Comparison of ENCODE assay signal across 8 cellular contexts in the genomic region with DNA sequence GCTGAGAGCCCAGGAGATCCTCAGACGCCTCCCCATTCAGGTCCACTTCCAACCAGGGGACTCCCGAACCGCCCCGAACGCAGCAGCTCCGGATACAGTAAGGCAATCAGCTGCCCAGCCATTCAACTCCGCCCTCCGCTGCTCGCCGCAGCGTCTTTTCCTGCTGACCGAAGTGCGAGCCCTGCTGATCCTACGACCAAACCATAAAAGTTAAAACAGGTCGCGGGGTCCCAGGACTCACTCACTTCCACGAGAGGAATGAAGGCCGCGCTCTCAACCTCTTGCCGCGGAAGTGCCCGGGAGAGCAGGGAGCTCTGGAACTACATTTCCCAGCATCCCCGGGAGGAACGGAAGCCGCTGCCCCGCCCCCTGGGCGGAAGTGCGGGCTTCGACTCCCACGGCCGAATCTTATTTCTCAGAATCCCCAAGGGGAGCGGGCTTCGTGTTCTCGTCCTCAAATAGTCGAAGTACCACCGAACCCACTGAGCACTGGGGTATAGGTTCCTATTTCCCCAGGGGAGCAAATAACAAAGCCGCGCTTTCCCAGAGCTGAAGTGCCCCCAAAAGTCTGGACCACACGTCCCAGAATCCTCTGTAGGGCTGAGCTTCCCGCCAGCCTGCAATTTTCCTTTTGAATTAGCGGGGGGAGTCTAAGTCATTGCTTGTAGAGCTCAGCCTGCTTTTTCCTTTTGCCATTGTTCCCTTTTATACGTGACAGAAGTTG. TPM values are rescaled to one million over a fixed set of nuclear protein-coding genes. Genes with fewer than 3 reads are reported as not detected.
A peak's percentile ranks its signal among the peaks of the same experiment; 100 is the strongest.
DNase-seq lines count a peak whose midpoint lies in the region; ATAC-seq and TF ChIP-seq lines count a peak whose summit lies in the region.

A gene (minus strand): TSS at position 298 of the 724 bp plus-strand sequence. CDS start 13,097 bp downstream, outside the sequence.

- POLR2A ChIA-PET in naive thymus-derived CD8-positive, alpha-beta T cell (lab: Charles Lee) = interaction anchor here (0.6 to 2.8 kb wide), 11 partner anchors 10 to 369 kb away, joined by 3 to 18 read pairs (median 4); a partner anchor contains a TSS

- peak within 1 kb of the TSS; percentile 77 for H3K4me2 ChIP-seq in DND-41 (ENCODE audit: insufficient read depth, low read length)
- H3K4me2 ChIP-seq in GM23338 = peak within 1 kb of the TSS; percentile 83
- peak within 1 kb of the TSS; percentile 97 for H3K4me2 ChIP-seq in fibroblast of lung (ENCODE audit: extremely low read depth, insufficient read depth, low read length)

- peak within 1 kb of the TSS; percentile 100 for H2AFZ ChIP-seq in DND-41 (ENCODE audit: low read depth, low read length)
- H2AFZ ChIP-seq in GM23338 = peak within 1 kb of the TSS; percentile 93
- peak within 1 kb of the TSS; percentile 95 for H2AFZ ChIP-seq in fibroblast of lung (ENCODE audit: low read length)

- peaks cover 7% of the 10 kb centered on the region; the same call in 2 of the 3 replicates for H3K4me1 Mint-ChIP-seq in GM23338
- peaks cover 10% of the 10 kb centered on the region for H3K4me1 Mint-ChIP-seq in activated T-helper 2 cell treated with anti-CD3 and anti-CD28 coated beads, Interferon-gamma antibody, Interleukin-2, Interleukin-4, amounts not matched to agents 10 μg/mL and 5 μg/mL and 100 μg/mL, durations not matched to agents 14 hours and 24 hours and 36 hours (ENCODE audit: low read depth)
- peaks cover 10 to 31% (median 24%) of the 10 kb centered on the region in 4 donors for H3K4me1 Mint-ChIP-seq in naive thymus-derived CD8-positive, alpha-beta T cell

- H3K9ac ChIP-seq in DND-41 (ENCODE audit: low read depth, low read length) (peak within 1 kb of the TSS; percentile 95), fibroblast of lung (ENCODE audit: insufficient read depth, low read length) (peak within 1 kb of the TSS; percentile 60)

- H3K9me3 Mint-ChIP-seq in GM23338 = peaks cover 8% of the 10 kb centered on the region; the same call in 2 of the 3 replicates
- peaks cover 33% of the 10 kb centered on the region for H3K9me3 Mint-ChIP-seq in activated T-helper 2 cell treated with anti-CD3 and anti-CD28 coated beads, Interferon-gamma antibody, Interleukin-2, Interleukin-4, amounts not matched to agents 10 μg/mL and 5 μg/mL and 100 μg/mL, durations not matched to agents 14 hours and 24 hours and 36 hours
- peaks cover 0 to 8% (median 2%) of the 10 kb centered on the region in 9 donors for H3K9me3 Mint-ChIP-seq in naive thymus-derived CD8-positive, alpha-beta T cell

- no peaks in the 10 kb centered on the region for H3F3A ChIP-seq in GM23338 (replicated peaks; ENCODE audit: low read depth)

- peaks cover 30% of the 10 kb centered on the region for H3K4me1 ChIP-seq in DND-41 (ENCODE audit: insufficient read depth, low read length)
- H3K4me1 ChIP-seq in GM23338 (ENCODE audit: insufficient read depth) = peaks cover 9% of the 10 kb centered on the region; the same call in 1 of the 2 replicates
- H3K4me1 ChIP-seq in RWPE2 (ENCODE audit: insufficient read depth, poor library complexity, severe bottlenecking) = peaks cover 9% of the 10 kb centered on the region
- H3K4me1 ChIP-seq in fibroblast of lung (ENCODE audit: control insufficient read depth, extremely low read depth, insufficient read depth, low read length) = no peaks in the 10 kb centered on the region

- H3K9me3 ChIP-seq in DND-41 (ENCODE audit: insufficient read depth, low read length, severe bottlenecking) (peaks cover 4% of the 10 kb centered on the region), RWPE2 (ENCODE audit: severe bottlenecking) (peaks cover 2% of the 10 kb centered on the region), fibroblast of lung (ENCODE audit: control insufficient read depth, insufficient read depth, low read depth, low read length) (no peaks in the 10 kb centered on the region)

- H3K27me3 ChIP-seq in DND-41 (ENCODE audit: insufficient read depth, low read length, poor library complexity) (no peaks in the 10 kb centered on the region), GM23338 (ENCODE audit: insufficient read depth) (no peaks in the 10 kb centered on the region), RWPE2 (ENCODE audit: insufficient read depth, poor library complexity, severe bottlenecking) (no peaks in the 10 kb centered on the region), fibroblast of lung (ENCODE audit: control insufficient read depth, insufficient read depth, low read length) (no peaks in the 10 kb centered on the region)

- peak within 1 kb of the TSS; percentile 96 for H3K27ac Mint-ChIP-seq in GM23338
- H3K27ac Mint-ChIP-seq in activated T-helper 2 cell treated with anti-CD3 and anti-CD28 coated beads, Interferon-gamma antibody, Interleukin-2, Interleukin-4, amounts not matched to agents 10 μg/mL and 5 μg/mL and 100 μg/mL, durations not matched to agents 14 hours and 24 hours and 36 hours = peak within 1 kb of the TSS; percentile 90
- H3K27ac Mint-ChIP-seq in naive thymus-derived CD8-positive, alpha-beta T cell = peak within 1 kb of the TSS; percentile 77 to 98 (median 94)

- peak within 1 kb of the TSS; percentile 97 for H3K4me3 Mint-ChIP-seq in GM23338
- peak within 1 kb of the TSS; percentile 97 for H3K4me3 Mint-ChIP-seq in activated T-helper 2 cell treated with anti-CD3 and anti-CD28 coated beads, Interferon-gamma antibody, Interleukin-2, Interleukin-4, amounts not matched to agents 10 μg/mL and 5 μg/mL and 100 μg/mL, durations not matched to agents 14 hours and 24 hours and 36 hours (ENCODE audit: low read depth)
- H3K4me3 Mint-ChIP-seq in naive thymus-derived CD8-positive, alpha-beta T cell = peak within 1 kb of the TSS; percentile 88 to 97 (median 94)

- H4K20me1 ChIP-seq in DND-41 (ENCODE audit: insufficient read depth, low read length) (no peaks in the 10 kb centered on the region), GM23338 (replicated peaks; ENCODE audit: insufficient read depth) (peaks cover 3% of the 10 kb centered on the region; the same call in 1 of the 2 replicates), fibroblast of lung (ENCODE audit: control insufficient read depth, extremely low read depth, insufficient read depth, low read length) (no peaks in the 10 kb centered on the region)

- DNase-seq in DND-41 = peak; percentile 92
- DNase-seq in GM23338 (ENCODE audit: low spot score) = peak; percentile 96
- peak; percentile 54 for DNase-seq in LNCaP clone FGC (ENCODE audit: low read depth)
- peak; percentile 86 for DNase-seq in RWPE2 (ENCODE audit: low spot score)
- DNase-seq in activated T-helper 2 cell treated with anti-CD3 and anti-CD28 coated beads, Interferon-gamma antibody, Interleukin-2, Interleukin-4, amounts not matched to agents 10 μg/mL and 5 μg/mL and 100 μg/mL, durations not matched to agents 14 hours and 24 hours and 36 hours (ENCODE audit: low spot score) = peak; percentile 78
- DNase-seq in fibroblast of lung (ENCODE audit: low read depth in 2 of 2) = peak; percentile 88 to 89
- DNase-seq in naive thymus-derived CD8-positive, alpha-beta T cell = peak; percentile 74 to 92 (median 84)
- DNase-seq in stimulated activated naive CD4-positive, alpha-beta T cell (lab: John Stamatoyannopoulos, UW) = peak; percentile 72 to 87 (median 81)

- H3K27me3 Mint-ChIP-seq in GM23338 (ENCODE audit: insufficient read depth, low read depth, poor library complexity) = peaks cover 8% of the 10 kb centered on the region
- no peaks in the 10 kb centered on the region for H3K27me3 Mint-ChIP-seq in activated T-helper 2 cell treated with anti-CD3 and anti-CD28 coated beads, Interferon-gamma antibody, Interleukin-2, Interleukin-4, amounts not matched to agents 10 μg/mL and 5 μg/mL and 100 μg/mL, durations not matched to agents 14 hours and 24 hours and 36 hours (ENCODE audit: low read depth)
- H3K27me3 Mint-ChIP-seq in naive thymus-derived CD8-positive, alpha-beta T cell = peaks cover 0 to 8% (median under 1%) of the 10 kb centered on the region in 5 donors

- H3K4me3 ChIP-seq in DND-41 (ENCODE audit: low read depth in 1 of 2, low read length in 2 of 2) = peak within 1 kb of the TSS; percentile 94 to 99
- peak within 1 kb of the TSS; percentile 70 for H3K4me3 ChIP-seq in GM23338
- H3K4me3 ChIP-seq in LNCaP clone FGC (ENCODE audit: low read depth, low read length) = peak within 1 kb of the TSS; percentile 63
- H3K4me3 ChIP-seq in RWPE2 (ENCODE audit: severe bottlenecking) = peak within 1 kb of the TSS; percentile 47
- H3K4me3 ChIP-seq in fibroblast of lung (replicated peaks in 1 of 4; ENCODE audit: control extremely low read depth in 1 of 4, insufficient read depth in 1 of 4, low read depth in 3 of 4, low read length in 4 of 4) = peak within 1 kb of the TSS; percentile 61 to 85 (median 81)

- H3K27ac ChIP-seq in DND-41 (ENCODE audit: low read length) = peak within 1 kb of the TSS; percentile 94
- H3K27ac ChIP-seq in GM23338 (ENCODE audit: low read depth) = peak within 1 kb of the TSS; percentile 46; the same call in 1 of the 2 replicates
- H3K27ac ChIP-seq in RWPE2 (ENCODE audit: poor library complexity, severe bottlenecking) = peak within 1 kb of the TSS; percentile 40
- H3K27ac ChIP-seq in fibroblast of lung (ENCODE audit: insufficient read depth, low read length) = peak within 1 kb of the TSS; percentile 82

- peaks cover 23% of the 10 kb centered on the region; the same call in 2 of the 3 replicates for H3K36me3 Mint-ChIP-seq in GM23338 (ENCODE audit: low read depth)
- peaks cover 38% of the 10 kb centered on the region for H3K36me3 Mint-ChIP-seq in activated T-helper 2 cell treated with anti-CD3 and anti-CD28 coated beads, Interferon-gamma antibody, Interleukin-2, Interleukin-4, amounts not matched to agents 10 μg/mL and 5 μg/mL and 100 μg/mL, durations not matched to agents 14 hours and 24 hours and 36 hours (ENCODE audit: low read depth)
- peaks cover 8 to 32% (median 26%) of the 10 kb centered on the region in 3 donors for H3K36me3 Mint-ChIP-seq in naive thymus-derived CD8-positive, alpha-beta T cell

- ATAC-seq in DND-41 (ENCODE audit: insufficient read depth, low read depth) (peak; percentile 95), GM23338 (peak; percentile 96), RWPE2 (ENCODE audit: low read depth) (peak; percentile 96)
- ATAC-seq in naive thymus-derived CD8-positive, alpha-beta T cell = peak; percentile 94 to 95

- intact Hi-C loops in activated T-helper 2 cell treated with anti-CD3 and anti-CD28 coated beads, Interferon-gamma antibody, Interleukin-2, Interleukin-4, amounts not matched to agents 10 μg/mL and 5 μg/mL and 100 μg/mL, durations not matched to agents 14 hours and 24 hours and 36 hours (cut with micrococcal nuclease) = loop anchor here (1.0 to 5.0 kb wide), 5 partner anchors 16 to 157 kb away; a partner anchor contains a TSS

- H3K9me2 ChIP-seq in GM23338 (ENCODE audit: insufficient read depth) = 0 out of 2 replicates have a peak, but pooled peaks cover 7% of the 10 kb centered on the region

- no peak for TF ChIP-seq CTCF in DND-41 (IDR thresholded peaks at IDR 0.05; ENCODE audit: borderline replicate concordance, extremely low read depth, low read length, poor library complexity, severe bottlenecking)
- TF ChIP-seq CTCF in GM23338 (conservative IDR thresholded peaks at IDR 0.05; ENCODE audit: low read depth in 2 of 2) = no peak
- no peak for TF ChIP-seq CTCF in LNCaP clone FGC (IDR thresholded peaks at IDR 0.05; ENCODE audit: control insufficient read depth, extremely low read depth, insufficient read depth)
- TF ChIP-seq CTCF in RWPE2 (IDR thresholded peaks at IDR 0.05; ENCODE audit: poor library complexity, severe bottlenecking) = no peak
- TF ChIP-seq CTCF in fibroblast of lung (conservative IDR thresholded peaks at IDR 0.05 in 1 of 2, IDR thresholded peaks at IDR 0.05 in 1 of 2; ENCODE audit: low read depth in 1 of 2, low read length in 2 of 2) = no peak

- H3K36me3 ChIP-seq in DND-41 (ENCODE audit: insufficient read depth, low read length) = peaks cover 30% of the 10 kb centered on the region
- peaks cover 6% of the 10 kb centered on the region for H3K36me3 ChIP-seq in GM23338 (ENCODE audit: insufficient read depth)
- H3K36me3 ChIP-seq in RWPE2 (ENCODE audit: low read depth) = peaks cover 33% of the 10 kb centered on the region
- H3K36me3 ChIP-seq in fibroblast of lung (ENCODE audit: control insufficient read depth, insufficient read depth, low read length) = peaks cover 2% of the 10 kb centered on the region

- H3K79me2 ChIP-seq in DND-41 (ENCODE audit: insufficient read depth, low read length) = peaks cover 15% of the 10 kb centered on the region
- H3K79me2 ChIP-seq in GM23338 (replicated peaks; ENCODE audit: insufficient read depth) = peaks cover 13% of the 10 kb centered on the region
- peaks cover 2% of the 10 kb centered on the region for H3K79me2 ChIP-seq in fibroblast of lung (ENCODE audit: control insufficient read depth, insufficient read depth, low read length)

RNA-seq across cellular contexts. Expression of the gene that starts here (rescaled TPM):
- 9.6 and 13.2 TPM in 2 replicates for total RNA-seq in GM23338 (2014; rRNA removed; shearing (Covaris generic))
- polyA plus RNA-seq in GM23338 (2016; fragmentation: Nextera tagmentation; extraction: Ambion mirVana) = 3.3 and 4.1 TPM in 2 replicates
- 11.1 and 12.2 TPM in 2 replicates for total RNA-seq in activated T-helper 2 cell treated with anti-CD3 and anti-CD28 coated beads, Interferon-gamma antibody, Interleukin-2, Interleukin-4, amounts not matched to agents 10 μg/mL and 5 μg/mL and 100 μg/mL, durations not matched to agents 14 hours and 24 hours and 36 hours
- total RNA-seq in fibroblast of lung = 18.5 and 22.1 TPM in 2 replicates
- 11.6 and 13.2 TPM in 2 replicates for polyA plus RNA-seq in fibroblast of lung
- polyA plus RNA-seq in fibroblast of lung (2012) = 6.5 and 7.8 TPM in 2 replicates
- 16.8 and 28.5 TPM in 2 replicates for polyA minus RNA-seq in fibroblast of lung (ENCODE audit: low replicate concordance)
- total RNA-seq in naive thymus-derived CD8-positive, alpha-beta T cell = 10 to 100 TPM; 23.2 to 27.9 TPM
- polyA plus RNA-seq in naive thymus-derived CD8-positive, alpha-beta T cell = 10 to 100 TPM in 2 of 3 donors, 1 to 10 TPM in 1; 6.3 to 16.6 (median 11.1) TPM

Comparison
In these comparisons a context has a peak if more than half of its experiments do, and no peak if none do; other contexts are left out.
1. Peak in every context shown above with its lines: DNase-seq, ATAC-seq, H3K4me3 ChIP-seq and H3K27ac ChIP-seq.
2. H3K27ac ChIP-seq: peak in every context shown above with its lines; median percentile 94 in DND-41; 82 in fibroblast of lung; 46 in GM23338; 40 in RWPE2.